11 cellular contexts compared by ENCODE assay signal in the genomic region with DNA sequence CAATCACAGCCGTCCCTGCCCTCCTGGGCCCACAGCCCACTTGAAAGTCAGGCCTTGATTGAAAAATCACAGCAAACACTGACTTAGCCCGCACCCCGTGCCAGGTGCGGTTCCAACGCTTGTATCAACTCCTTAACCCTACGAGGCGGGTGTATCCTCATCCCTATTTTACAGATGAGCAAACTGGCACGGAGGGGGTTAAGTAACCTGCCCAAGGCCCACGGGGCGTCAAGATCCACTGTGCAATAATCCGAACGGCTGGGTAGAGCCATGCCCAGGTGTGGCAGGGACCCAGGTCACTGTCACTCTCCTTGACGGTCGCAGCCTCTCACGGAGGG. TPM values are rescaled to one million over a fixed set of nuclear protein-coding genes. Genes with fewer than 3 reads are reported as not detected.
DNase-seq lines count a peak whose midpoint lies in the region; ATAC-seq and TF ChIP-seq lines count a peak whose summit lies in the region.
"Had no signal": no experiment of that assay in that cellular context is flagged by ENCODE, and none has a peak within 500 bp of the region (broad histone marks: within the 10 kb centered on the region; RNA-seq: fewer than 3 reads in every experiment).

No MANE protein-coding gene starts in this region.

- TF ChIP-seq CTCF in CD14-positive monocyte (IDR thresholded peaks at IDR 0.05) (no peak), coronary artery (IDR thresholded peaks at IDR 0.05) (no peak), GM13976 (IDR thresholded peaks at IDR 0.05; ENCODE audit: borderline replicate concordance, control extremely low read depth, extremely low read depth, insufficient read depth, missing control alignments) (no peak)

- intact Hi-C loops in CD14-positive monocyte (cut with micrococcal nuclease) = no loop called here

- H3K4me3 ChIP-seq in coronary artery = peak overlapping the region; percentile 67

- H3K36me3 Mint-ChIP-seq in CD14-positive monocyte = peaks cover 13 to 14% of the 10 kb centered on the region in 2 donors
- peaks cover 0 to 15% (median 0%) of the 10 kb centered on the region in 3 donors for H3K36me3 Mint-ChIP-seq in naive thymus-derived CD8-positive, alpha-beta T cell

- POLR2A ChIA-PET in naive thymus-derived CD8-positive, alpha-beta T cell (lab: Charles Lee) = interaction anchor here (0.7 kb wide), 1 partner anchor 83 kb away, joined by 3 read pairs; no protein-coding TSS in a partner anchor

- H3K4me3 Mint-ChIP-seq in CD14-positive monocyte = peak overlapping the region; percentile 92 to 97
- H3K4me3 Mint-ChIP-seq in naive thymus-derived CD8-positive, alpha-beta T cell = peak overlapping the region; percentile 65 to 90 (median 86)

- ATAC-seq in naive thymus-derived CD8-positive, alpha-beta T cell = peak in 1 of 2 donors; percentile 4
- no peak for ATAC-seq in HG03280 (IDR thresholded peaks at IDR 0.05; ENCODE audit: unreplicated experiment)

- H3K9me3 Mint-ChIP-seq in CD14-positive monocyte = peaks cover 0 to 3% (median 0%) of the 10 kb centered on the region in 7 donors
- H3K9me3 Mint-ChIP-seq in naive thymus-derived CD8-positive, alpha-beta T cell = no peaks in the 10 kb centered on the region

- H3K4me1 Mint-ChIP-seq in CD14-positive monocyte = peaks cover 17% of the 10 kb centered on the region
- H3K4me1 Mint-ChIP-seq in naive thymus-derived CD8-positive, alpha-beta T cell = peaks cover 3 to 13% (median 8%) of the 10 kb centered on the region in 4 donors

- peaks cover 16 to 27% (median 16%) of the 10 kb centered on the region in 3 donors for H3K27me3 Mint-ChIP-seq in CD14-positive monocyte (ENCODE audit: low read depth in 3 of 3)
- peaks cover 0 to 5% (median 1%) of the 10 kb centered on the region in 5 donors for H3K27me3 Mint-ChIP-seq in naive thymus-derived CD8-positive, alpha-beta T cell

- DNase-seq in CD14-positive monocyte (ENCODE audit: low spot score) (no peak), HT-29 (ENCODE audit: low spot score) (peak; percentile 26), coronary artery (ENCODE audit: low spot score) (no peak), GM13976 (ENCODE audit: low spot score) (no peak), retina (no peak), NCI-H446 treated with DMSO at 0.1 percent for 48 hours (lab: John Stamatoyannopoulos, UW) (no peak)
- no peak for DNase-seq in naive thymus-derived CD8-positive, alpha-beta T cell

- no peak overlapping the region for H3K27ac Mint-ChIP-seq in CD14-positive monocyte
- peak overlapping the region in 1 of 10 donors; percentile 62 for H3K27ac Mint-ChIP-seq in naive thymus-derived CD8-positive, alpha-beta T cell

- in situ Hi-C loops in GM13976 (cut with MboI; ENCODE audit: low sequenced_read_pairs, unreplicated experiment) = no loop called here

- no peak overlapping the region for H3K27ac ChIP-seq in coronary artery
- H3K27ac ChIP-seq: pancreas, tibial nerve had no signal

RNA-seq across cellular contexts. Expression of a gene that starts 0.6 kb away (rescaled TPM):
- not detected for polyA plus RNA-seq in CD14-positive monocyte
- under 0.01 TPM in 1 of 2 replicates, not detected in the other for total RNA-seq in HT-29 (2014; rRNA removed; shearing (Covaris generic))
- under 1 TPM; 0.30 to 0.65 TPM for total RNA-seq in naive thymus-derived CD8-positive, alpha-beta T cell
- under 1 TPM in 1 of 3 donors, not detected in 2; 0.25 TPM for polyA plus RNA-seq in naive thymus-derived CD8-positive, alpha-beta T cell
- total RNA-seq: M059J had no signal

RNA-seq across cellular contexts. Expression of a gene that starts 50.5 kb away (rescaled TPM):
- polyA plus RNA-seq in CD14-positive monocyte = 10 to 100 TPM; 11.5 to 14.4 TPM
- 28.6 and 34.8 TPM in 2 replicates for total RNA-seq in HT-29 (2014; rRNA removed; shearing (Covaris generic))
- total RNA-seq in naive thymus-derived CD8-positive, alpha-beta T cell = 10 to 100 TPM; 46.6 to 52.3 TPM
- 10 to 100 TPM; 13.2 to 19.4 (median 18.2) TPM for polyA plus RNA-seq in naive thymus-derived CD8-positive, alpha-beta T cell
